In genomic region chr1:62625415-62625814, GRCh38 we compare ENCODE assay signal across 14 cellular contexts.
DNase-seq lines count a peak whose midpoint lies in the region; ATAC-seq and TF ChIP-seq lines count a peak whose summit lies in the region.
"Had no signal": no experiment of that assay in that cellular context is flagged by ENCODE, and none has a peak within 500 bp of the region (broad histone marks: within the 10 kb centered on the region; RNA-seq: fewer than 3 reads in every experiment).

No MANE protein-coding gene starts in this region.

- no peak overlapping the region for H3K27ac ChIP-seq in caudate nucleus (ENCODE audit: low read depth, low read length)
- H3K27ac ChIP-seq: cardiac muscle cell had no signal

- DNase-seq in epithelial cell of esophagus (ENCODE audit: low read depth) (peak; percentile 7), COR-L47 (lab: John Stamatoyannopoulos, UW) (no peak), caudate nucleus (lab: John Stamatoyannopoulos, UW) (no peak), NCI-H510A treated with DMSO at 0.1 percent for 48 hours (lab: John Stamatoyannopoulos, UW) (no peak)
- no peak for DNase-seq in stimulated activated CD4-positive, alpha-beta T cell treated with anti-CD3 and anti-CD28 coated beads, Interleukin-2, amount 100 ng/mL, for 48 hours
- DNase-seq: activated T-cell treated with anti-CD3 and anti-CD28 coated beads for 4 hours; CD8-positive, alpha-beta T cell; foreskin melanocyte; NCI-H2081 treated with DMSO at 0.1 percent for 48 hours had no signal

- peak; percentile 63 for ATAC-seq in GM18498 (IDR thresholded peaks at IDR 0.05; ENCODE audit: unreplicated experiment)
- ATAC-seq in GM21786 (IDR thresholded peaks at IDR 0.05; ENCODE audit: unreplicated experiment), result peak; percentile 50
- ATAC-seq in HG03565 (IDR thresholded peaks at IDR 0.05; ENCODE audit: unreplicated experiment), result peak; percentile 60
- ATAC-seq: CD8-positive, alpha-beta T cell had no signal

- no peak overlapping the region for H3K4me3 ChIP-seq in epithelial cell of esophagus (ENCODE audit: low read length)
- H3K4me3 ChIP-seq: cardiac muscle cell, lung had no signal

- no peak for TF ChIP-seq CTCF in epithelial cell of esophagus (IDR thresholded peaks at IDR 0.05; ENCODE audit: insufficient read depth, low read depth, low read length, missing control alignments)
